22 cellular contexts compared by ENCODE assay signal in genomic region chr5:66932446-66932845, GRCh38.
"Had no signal": no experiment of that assay in that cellular context is flagged by ENCODE, and none has a peak within 500 bp of the region (broad histone marks: within the 10 kb centered on the region; RNA-seq: fewer than 3 reads in every experiment).

No MANE protein-coding gene starts in this region.

- H3K27ac Mint-ChIP-seq: activated CD8-positive, alpha-beta T cell treated with anti-CD3 and anti-CD28 coated beads, Interleukin-2, amount 10 ng/mL, durations not matched to agents 7 days and 5 days; activated naive CD4-positive, alpha-beta T cell treated with anti-CD3 and anti-CD28 coated beads, Interleukin-2, amount 50 U/mL, for 72 hours; activated T-cell treated with anti-CD3 and anti-CD28 coated beads, Interleukin-2, amount 50 U/mL, for 72 hours; brain; natural killer cell; stimulated activated memory B cell treated with anti-CD40 and anti-IgM and Interleukin-4, amounts not matched to agents 10 μg/mL and 1 μg/mL and 100 μg/mL, for 72 hours; T-helper 17 cell; WTC11 had no signal

- DNase-seq: activated CD4-positive, alpha-beta T cell treated with anti-CD3 and anti-CD28 coated beads for 4 hours; activated CD8-positive, alpha-beta memory T cell treated with anti-CD3 and anti-CD28 coated beads, Interleukin-2, amount 50 U/mL, for 48 hours; activated CD8-positive, alpha-beta T cell treated with anti-CD3 and anti-CD28 coated beads, Interleukin-2, amount 10 ng/mL, durations not matched to agents 7 days and 5 days; activated gamma-delta T cell; activated T-cell treated with anti-CD3 and anti-CD28 coated beads, Interleukin-2, amount 50 U/mL, for 72 hours; amniotic stem cell; cerebellar nuclear complex; kidney; left ventricle myocardium inferior; natural killer cell; stimulated activated CD4-positive, alpha-beta T cell treated with anti-CD3 and anti-CD28 coated beads, Interleukin-2, amount 100 ng/mL, for 48 hours; T-helper 17 cell; tibial artery had no signal

- H3K9me3 Mint-ChIP-seq: activated naive CD4-positive, alpha-beta T cell treated with anti-CD3 and anti-CD28 coated beads, Interleukin-2, amount 50 U/mL, for 72 hours; activated T-cell treated with anti-CD3 and anti-CD28 coated beads, Interleukin-2, amount 50 U/mL, for 72 hours; memory B cell; natural killer cell; stimulated activated memory B cell treated with anti-CD40 and anti-IgM and Interleukin-4, amounts not matched to agents 10 μg/mL and 1 μg/mL and 100 μg/mL, for 72 hours; WTC11 had no signal

- H3K9ac ChIP-seq: parathyroid adenoma had no signal

- H3K36me3 ChIP-seq: esophagus muscularis mucosa, left ventricle myocardium inferior, neutrophil, tibial artery had no signal

- H3K9me3 ChIP-seq: esophagus muscularis mucosa, left ventricle myocardium inferior, neutrophil, tibial artery had no signal

- H3K4me1 Mint-ChIP-seq: brain, natural killer cell had no signal

- H3K4me3 ChIP-seq: esophagus muscularis mucosa, left ventricle myocardium inferior, tibial artery had no signal

- ATAC-seq: activated CD8-positive, alpha-beta T cell treated with anti-CD3 and anti-CD28 coated beads, Interleukin-2, amount 10 ng/mL, durations not matched to agents 7 days and 5 days; activated naive CD4-positive, alpha-beta T cell treated with anti-CD3 and anti-CD28 coated beads, Interleukin-2, amount 50 U/mL, for 72 hours; activated T-cell treated with anti-CD3 and anti-CD28 coated beads, Interleukin-2, amount 50 U/mL, for 72 hours; natural killer cell; stimulated activated memory B cell treated with anti-CD40 and anti-IgM and Interleukin-4, amounts not matched to agents 10 μg/mL and 1 μg/mL and 100 μg/mL, for 72 hours; T-helper 17 cell; WTC11 had no signal

- H2AFZ ChIP-seq: parathyroid adenoma had no signal

- H3K4me1 ChIP-seq: esophagus muscularis mucosa, tibial artery had no signal

- H3K27me3 Mint-ChIP-seq: memory B cell; stimulated activated memory B cell treated with anti-CD40 and anti-IgM and Interleukin-4, amounts not matched to agents 10 μg/mL and 1 μg/mL and 100 μg/mL, for 72 hours had no signal

- H3K27ac ChIP-seq: esophagus muscularis mucosa, left ventricle myocardium inferior, neutrophil, parathyroid adenoma, tibial artery had no signal

- H3K4me3 Mint-ChIP-seq: activated CD8-positive, alpha-beta T cell treated with anti-CD3 and anti-CD28 coated beads, Interleukin-2, amount 10 ng/mL, durations not matched to agents 7 days and 5 days; activated T-cell treated with anti-CD3 and anti-CD28 coated beads, Interleukin-2, amount 50 U/mL, for 72 hours; brain; memory B cell; natural killer cell; stimulated activated memory B cell treated with anti-CD40 and anti-IgM and Interleukin-4, amounts not matched to agents 10 μg/mL and 1 μg/mL and 100 μg/mL, for 72 hours; T-helper 17 cell; WTC11 had no signal

- H3K27me3 ChIP-seq: esophagus muscularis mucosa, neutrophil, tibial artery had no signal

- H3K36me3 Mint-ChIP-seq: activated naive CD4-positive, alpha-beta T cell treated with anti-CD3 and anti-CD28 coated beads, Interleukin-2, amount 50 U/mL, for 72 hours; brain; natural killer cell; stimulated activated memory B cell treated with anti-CD40 and anti-IgM and Interleukin-4, amounts not matched to agents 10 μg/mL and 1 μg/mL and 100 μg/mL, for 72 hours; WTC11 had no signal

- FAIRE-seq: kidney, urothelium cell line had no signal
